ENCODE assay signal across 7 cellular contexts in genomic region chr10:110221721-110222261, GRCh38. TPM values are rescaled to one million over a fixed set of nuclear protein-coding genes. Genes with fewer than 3 reads are reported as not detected.
DNase-seq lines count a peak whose midpoint lies in the region; ATAC-seq, FAIRE-seq and TF ChIP-seq lines count a peak whose summit lies in the region.

No MANE protein-coding gene starts in this region.

- TF ChIP-seq POLR2A in HepG2 (IDR thresholded peaks at IDR 0.05; ENCODE audit: insufficient read depth in 1 of 2, low read depth in 2 of 2, low read length in 2 of 2) = no peak

- H3K4me1 Mint-ChIP-seq in chondrocyte (ENCODE audit: low read depth) = peaks cover 33% of the 10 kb centered on the region

- no peak overlapping the region for H3K9ac ChIP-seq in HepG2 (ENCODE audit: insufficient read depth, low read depth, low read length)

- FAIRE-seq in HepG2 (lab: Jason Lieb, UNC) = no peak

- H3K27me3 ChIP-seq in HepG2 (ENCODE audit: control insufficient read depth in 1 of 2, insufficient read depth in 2 of 2, low read length in 2 of 2) = no peaks in the 10 kb centered on the region

- H3K9me3 ChIP-seq in HepG2 (ENCODE audit: low read length) = no peaks in the 10 kb centered on the region

- H3K27me3 Mint-ChIP-seq in chondrocyte (ENCODE audit: low read depth) = no peaks in the 10 kb centered on the region

- H3K4me3 Mint-ChIP-seq in chondrocyte (ENCODE audit: unreplicated experiment) = peak overlapping the region; percentile 74

- TF ChIP-seq EP300 in HepG2 (IDR thresholded peaks at IDR 0.05; ENCODE audit: low read depth in 2 of 2, low read length in 2 of 2) (no peak), HepG2 (CRISPR knock-in tag; IDR thresholded peaks at IDR 0.05; ENCODE audit: borderline replicate concordance) (no peak)

- peaks cover 57% of the 10 kb centered on the region for H3K4me1 ChIP-seq in HepG2 (ENCODE audit: insufficient read depth, low read length)

- H3K4me3 ChIP-seq in HepG2 (replicated peaks in 1 of 3; ENCODE audit: insufficient read depth in 1 of 3, low read depth in 2 of 3, low read length in 3 of 3) = peak overlapping the region in 1 of 3 experiments; percentile 13; a peak in 1 of 6 replicates

- TF ChIP-seq RAD21 in HepG2 (CRISPR knock-in tag; IDR thresholded peaks at IDR 0.05) = no peak

- H2AFZ ChIP-seq in HepG2 (ENCODE audit: low read length) = no peak overlapping the region

- H3K79me2 ChIP-seq in HepG2 (ENCODE audit: insufficient read depth, low read length) = no peaks in the 10 kb centered on the region

- H4K20me1 ChIP-seq in HepG2 (ENCODE audit: insufficient read depth, low read length) = peaks cover 38% of the 10 kb centered on the region

- CTCF ChIA-PET in HepG2 (lab: Yijun Ruan, JAX; ENCODE audit: low intra/inter-chr PET ratio, low total read pairs) = interaction anchor here (1.1 kb wide), 1 partner anchor 84 kb away, joined by 6 read pairs; no protein-coding TSS in a partner anchor

- no peak overlapping the region for H3K27ac ChIP-seq in HepG2 (ENCODE audit: extremely low read length, insufficient read depth, low read length)

- TF ChIP-seq CTCF in chondrocyte (IDR thresholded peaks at IDR 0.05) (peak; percentile 71), HepG2 (CRISPR knock-in tag; IDR thresholded peaks at IDR 0.05) (peak; percentile 54)

- peak; percentile 44 for ATAC-seq in GM18498 (IDR thresholded peaks at IDR 0.05; ENCODE audit: unreplicated experiment)
- ATAC-seq in HG02798 (IDR thresholded peaks at IDR 0.05; ENCODE audit: poor library complexity, unreplicated experiment) = peak; percentile 46
- ATAC-seq in HepG2 = peak; percentile 26

- H3K36me3 Mint-ChIP-seq in chondrocyte (ENCODE audit: low read depth) = no peaks in the 10 kb centered on the region

- POLR2A ChIA-PET in HepG2 (lab: Yijun Ruan, JAX) = interaction anchor here (1.7 kb wide), 1 partner anchor 12 kb away, joined by 9 read pairs; no protein-coding TSS in a partner anchor

- peak overlapping the region; percentile 50 for H3K4me2 ChIP-seq in HepG2 (ENCODE audit: low read depth, low read length)

- intact Hi-C loops in HepG2 (cut with micrococcal nuclease; ENCODE audit: unreplicated experiment) = loop anchor here (1.0 kb wide), 1 partner anchor 84 kb away; no protein-coding TSS in a partner anchor

- in situ Hi-C loops in HepG2 (cut with HindIII; ENCODE audit: extremely low pct_ligation_motif_present, low pct_unique_long_range_greater_than_20kb) = loop anchor here (5.0 kb wide), 1 partner anchor 84 kb away; no protein-coding TSS in a partner anchor

- H3K9me3 Mint-ChIP-seq in chondrocyte (ENCODE audit: low read depth) = no peaks in the 10 kb centered on the region

- peak overlapping the region; percentile 87 for H3K27ac Mint-ChIP-seq in chondrocyte (ENCODE audit: unreplicated experiment)

- 12% methylated on average over 20 of the region's 20 CpGs for WGBS in HepG2 (ENCODE audit: low lambda C conversion rate)

- DNase-seq in NCI-H1694 (lab: John Stamatoyannopoulos, UW) = peak; percentile 53
- DNase-seq in activated CD4-positive, alpha-beta T cell treated with anti-CD3 and anti-CD28 coated beads for 4 hours = peak; percentile 77 to 81
- no peak for DNase-seq in chondrocyte (ENCODE audit: low spot score)
- no peak for DNase-seq in HepG2 (ENCODE audit: low spot score)
- DNase-seq in stimulated activated CD4-positive, alpha-beta T cell treated with anti-CD3 and anti-CD28 coated beads, Interleukin-2, amount 100 ng/mL, for 48 hours = peak; percentile 57 to 59

- no TSS peak for BruUV-seq in HepG2 (replicated peaks; lab: Mats Ljungman, UMichigan)

- no peaks in the 10 kb centered on the region for H3K36me3 ChIP-seq in HepG2 (replicated peaks in 1 of 2; ENCODE audit: control insufficient read depth in 1 of 2, insufficient read depth in 2 of 2, low read length in 2 of 2)

TF ChIP-seq in HepG2, 621 proteins besides CTCF, POLR2A, EP300 and RAD21 (continues in another document):
- TF ChIP-seq ZFP82 (CRISPR knock-in tag; IDR thresholded peaks at IDR 0.05; ENCODE audit: borderline replicate concordance) = no peak
- peak; percentile 30; the same call in 1 of the 2 replicates for TF ChIP-seq ZNF687 (CRISPR knock-in tag; IDR thresholded peaks at IDR 0.05)
- TF ChIP-seq ZNF782 (CRISPR knock-in tag; IDR thresholded peaks at IDR 0.05; ENCODE audit: borderline replicate concordance) = no peak
- TF ChIP-seq CREB1 (IDR thresholded peaks at IDR 0.05) = peak; percentile 60
- TF ChIP-seq CREB1 (CRISPR knock-in tag; IDR thresholded peaks at IDR 0.05) = no peak
- TF ChIP-seq GFI1 (CRISPR knock-in tag; IDR thresholded peaks at IDR 0.05; ENCODE audit: borderline replicate concordance) = no peak
- 0 out of 2 replicates have a peak, but pooled peaks have one; percentile 19 for TF ChIP-seq SAP130 (CRISPR knock-in tag; IDR thresholded peaks at IDR 0.05; ENCODE audit: low read depth)
- peak; percentile 32 for TF ChIP-seq HNRNPLL (IDR thresholded peaks at IDR 0.05; ENCODE audit: low read depth, low read length, poor library complexity, severe bottlenecking)
- no peak for TF ChIP-seq SIX4 (CRISPR knock-in tag; IDR thresholded peaks at IDR 0.05)
- no peak for TF ChIP-seq USF2 (IDR thresholded peaks at IDR 0.05; ENCODE audit: low read depth, low read length)
- no peak for TF ChIP-seq USF2 (CRISPR knock-in tag; IDR thresholded peaks at IDR 0.05; ENCODE audit: borderline replicate concordance)
- TF ChIP-seq CENPT (CRISPR knock-in tag; IDR thresholded peaks at IDR 0.05; ENCODE audit: low read depth) = no peak

RNA-seq across cellular contexts. Expression of gene MXI1, which starts 14.4 kb away (rescaled TPM):
- total RNA-seq in chondrocyte (17.0 to 30.2 TPM (median 26.8 TPM) in 3 replicates), HepG2 (2016; rRNA removed; fragmentation: Illumina TruSeq; extraction: Trizol) (6.6 and 10.1 TPM in 2 replicates)
- total RNA-seq in HepG2 (2016; cell fraction: cytosol; rRNA removed; fragmentation: Illumina TruSeq; extraction: Trizol; ENCODE audit: low read depth) = 4.5 and 5.3 TPM in 2 replicates
- total RNA-seq in HepG2 (2016; cell fraction: insoluble cytoplasmic fraction; rRNA removed; fragmentation: Illumina TruSeq; extraction: Trizol) = 6.8 TPM in 2 replicates
- 12.9 and 14.7 TPM in 2 replicates for total RNA-seq in HepG2 (2016; cell fraction: membrane; rRNA removed; fragmentation: Illumina TruSeq; extraction: Trizol)
- total RNA-seq in HepG2 (2016; cell fraction: nucleus; rRNA removed; fragmentation: Illumina TruSeq; extraction: Trizol) = 5.4 and 5.6 TPM in 2 replicates
- 22.0 and 22.2 TPM in 2 replicates for polyA plus RNA-seq in HepG2 (2011; rRNA removed)
- 13.1 and 16.9 TPM in 2 replicates for polyA plus RNA-seq in HepG2 (2011; cell fraction: cytosol; rRNA removed)
- 9.3 and 11.4 TPM in 2 replicates for polyA plus RNA-seq in HepG2 (2011; cell fraction: nucleus; rRNA removed)
- polyA plus RNA-seq in HepG2 (2012) = 39.3 and 44.8 TPM in 2 replicates
- polyA plus RNA-seq in HepG2 (2016; cell fraction: cytosol; fragmentation: Illumina TruSeq; extraction: Trizol; ENCODE audit: low read depth) = 6.1 and 7.9 TPM in 2 replicates
- 7.9 and 8.0 TPM in 2 replicates for polyA plus RNA-seq in HepG2 (2016; cell fraction: insoluble cytoplasmic fraction; fragmentation: Illumina TruSeq; extraction: Trizol; ENCODE audit: low read depth)
- polyA plus RNA-seq in HepG2 (2016; cell fraction: membrane; fragmentation: Illumina TruSeq; extraction: Trizol; ENCODE audit: low read depth) = 12.7 and 14.2 TPM in 2 replicates
- polyA plus RNA-seq in HepG2 (2016; cell fraction: nucleus; fragmentation: Illumina TruSeq; extraction: Trizol; ENCODE audit: insufficient read depth, low read depth) = 16.1 and 16.4 TPM in 2 replicates
- 12.4 and 19.6 TPM in 2 replicates for polyA minus RNA-seq in HepG2 (2011; rRNA and poly(A)+ RNA removed; ENCODE audit: low replicate concordance)
- polyA minus RNA-seq in HepG2 (2011; cell fraction: cytosol; rRNA and poly(A)+ RNA removed) = 23.8 and 27.6 TPM in 2 replicates
- 25.0 and 35.5 TPM in 2 replicates for polyA minus RNA-seq in HepG2 (2011; cell fraction: nucleus; rRNA and poly(A)+ RNA removed)

Comparison
In these comparisons a context has a peak if more than half of its experiments do, and no peak if none do; other contexts are left out.
1. DNase-seq: peak in NCI-H1694 (single experiment), activated CD4-positive, alpha-beta T cell treated with anti-CD3 and anti-CD28 coated beads for 4 hours (2 of 2) and stimulated activated CD4-positive, alpha-beta T cell treated with anti-CD3 and anti-CD28 coated beads, Interleukin-2, amount 100 ng/mL, for 48 hours (2 of 2); none in chondrocyte (single experiment) and HepG2 (single experiment).
2. Peak in every context shown above with its lines, with median percentiles within 50 percentile points of each other: ATAC-seq.